ENCODE assay signal across 9 cellular contexts in genomic region chr7:142866361-142867096, GRCh38. TPM values are rescaled to one million over a fixed set of nuclear protein-coding genes. Genes with fewer than 3 reads are reported as not detected.
DNase-seq lines count a peak whose midpoint lies in the region; ATAC-seq and TF ChIP-seq lines count a peak whose summit lies in the region.
"Had no signal": no experiment of that assay in that cellular context is flagged by ENCODE, and none has a peak within 500 bp of the region (broad histone marks: within the 10 kb centered on the region; RNA-seq: fewer than 3 reads in every experiment).

No MANE protein-coding gene starts in this region.

- DNase-seq in NCI-H82 (lab: John Stamatoyannopoulos, UW) (peak; percentile 70), NCI-H82 treated with DMSO at 0.1 percent for 48 hours (lab: John Stamatoyannopoulos, UW; ENCODE audit: unreplicated experiment) (no peak), NCI-H460 (ENCODE audit: extremely low read depth, low read depth) (peak; percentile 36), cerebellum (ENCODE audit: low spot score) (peak; percentile 41), mucosa of descending colon (peak in 2 of 3 donors; percentile 62 to 74)
- DNase-seq: activated T-cell treated with anti-CD3 and anti-CD28 coated beads, Interleukin-2, amount 50 U/mL, for 4 hours had no signal

- no peak for TF ChIP-seq CTCF in mucosa of descending colon (IDR thresholded peaks at IDR 0.05)

- H3K4me1 ChIP-seq in mucosa of descending colon (ENCODE audit: low read depth) = no peaks in the 10 kb centered on the region

- no peaks in the 10 kb centered on the region for H3K9me3 ChIP-seq in mucosa of descending colon

- no peak overlapping the region for H3K4me3 ChIP-seq in mucosa of descending colon

- no peaks in the 10 kb centered on the region for H3K36me3 ChIP-seq in mucosa of descending colon (ENCODE audit: low read depth)

- intact Hi-C loops in mucosa of descending colon (cut with DNase I, micrococcal nuclease) = no loop called here

- ATAC-seq in mucosa of descending colon (peak; percentile 69), GM18511 (IDR thresholded peaks at IDR 0.05; ENCODE audit: unreplicated experiment) (no peak), GM19395 (IDR thresholded peaks at IDR 0.05; ENCODE audit: unreplicated experiment) (no peak), GM21786 (IDR thresholded peaks at IDR 0.05; ENCODE audit: unreplicated experiment) (no peak)

RNA-seq across cellular contexts. Expression of gene EPHB6, which starts 11.7 kb away (rescaled TPM):
- not detected in 2 replicates for total RNA-seq in NCI-H460 (2014; rRNA removed; shearing (Covaris generic))
- polyA plus RNA-seq in NCI-H460 (2014; cell fraction: nucleus; rRNA removed) = 0.21 and 1.6 TPM in 2 replicates
- total RNA-seq in cerebellum = 11.7 TPM
- total RNA-seq in mucosa of descending colon = 1 to 10 TPM; 1.2 to 8.7 (median 2.6) TPM

RNA-seq across cellular contexts. Expression of gene TRPV6, which starts 19.0 kb away (rescaled TPM):
- not detected in 2 replicates for total RNA-seq in NCI-H460 (2014; rRNA removed; shearing (Covaris generic))
- not detected in 2 replicates for polyA plus RNA-seq in NCI-H460 (2014; cell fraction: nucleus; rRNA removed)
- total RNA-seq in cerebellum = 0.27 TPM
- total RNA-seq in mucosa of descending colon = under 1 TPM; 0.35 to 0.55 (median 0.44) TPM
- total RNA-seq: activated T-cell treated with anti-CD3 and anti-CD28 coated beads, Interleukin-2, amount 50 U/mL, for 4 hours had no signal
